Comparison of ENCODE assay signal across 8 cellular contexts in the genomic region with DNA sequence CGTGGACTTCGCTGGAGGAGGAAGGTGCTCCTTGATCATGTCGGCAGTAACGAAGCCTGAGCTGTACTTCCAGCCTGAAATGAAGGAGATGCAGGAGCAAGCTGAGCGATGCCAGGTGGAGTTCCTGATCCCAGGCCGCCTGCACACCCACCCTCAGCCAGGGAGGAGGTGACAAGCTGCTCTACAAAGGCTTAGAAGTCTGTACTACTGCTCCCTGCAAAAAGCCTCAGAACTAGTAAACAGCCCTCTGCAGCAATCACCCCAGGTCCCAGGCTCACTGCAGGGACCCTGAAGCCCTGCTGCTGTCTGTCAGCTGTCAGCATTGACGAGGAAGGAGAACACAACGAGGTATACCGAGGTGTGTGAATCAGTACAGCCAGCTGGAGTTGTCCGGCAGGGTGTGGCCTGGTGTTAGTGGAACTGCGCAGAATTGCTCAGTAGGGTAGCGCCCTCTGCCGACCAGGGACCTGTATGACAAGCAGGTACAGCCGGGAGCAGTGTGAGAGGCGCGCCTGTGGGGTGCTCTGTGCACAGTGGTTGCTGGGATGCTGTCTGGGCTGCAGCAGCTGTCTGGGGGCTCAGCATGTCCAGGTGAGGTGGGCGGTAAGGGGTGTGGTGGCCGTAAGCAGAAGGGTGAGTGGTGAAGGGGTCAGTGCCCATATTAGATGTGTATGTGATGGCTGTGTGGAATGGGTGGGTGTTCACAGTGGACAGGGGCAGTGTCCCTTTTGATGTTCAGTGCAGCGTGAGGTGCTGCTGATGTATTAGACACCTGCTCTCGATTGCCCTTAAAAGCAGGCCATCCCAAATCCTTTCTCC. TPM values are rescaled to one million over a fixed set of nuclear protein-coding genes. Genes with fewer than 3 reads are reported as not detected.
DNase-seq lines count a peak whose midpoint lies in the region; ATAC-seq, FAIRE-seq and TF ChIP-seq lines count a peak whose summit lies in the region.

No MANE protein-coding gene starts in this region.

- CTCF ChIA-PET in A549 (lab: Yijun Ruan, JAX): interaction anchor here (0.5 to 10.6 kb wide), 59 partner anchors 10 to 572 kb away, joined by 3 to 209 read pairs (median 5); a partner anchor contains a TSS

- TF ChIP-seq RAD21 in A549 (conservative IDR thresholded peaks at IDR 0.05 in 1 of 2, IDR thresholded peaks at IDR 0.05 in 1 of 2): peak; percentile 93 to 96

- no peak for TF ChIP-seq EP300 in A549 (IDR thresholded peaks at IDR 0.05)

- H3K4me3 ChIP-seq in A549: no peak overlapping the region
- H3K4me3 ChIP-seq in WI38 (ENCODE audit: low read depth, low read length): no peak overlapping the region
- no peak overlapping the region for H3K4me3 ChIP-seq in cardiac fibroblast (replicated peaks in 1 of 2; ENCODE audit: low read depth in 2 of 2, low read length in 2 of 2)

- TF ChIP-seq CTCF in A549 (IDR thresholded peaks at IDR 0.05) (peak; percentile 83), WI38 (IDR thresholded peaks at IDR 0.05; ENCODE audit: low read depth, low read length) (peak; percentile 61), cardiac fibroblast (IDR thresholded peaks at IDR 0.05; ENCODE audit: low read depth, low read length) (peak; percentile 83)

- H3K27ac ChIP-seq in A549 (peak overlapping the region in 1 of 2 experiments; percentile 60; a peak in 3 of 6 replicates), layer of hippocampus (ENCODE audit: low read depth, low read length) (peak overlapping the region; percentile 30)

- peaks cover 4% of the 10 kb centered on the region; the same call in 2 of the 3 replicates for H3K4me1 ChIP-seq in A549

- H3K9me3 ChIP-seq in A549: no peaks in the 10 kb centered on the region

- POLR2A ChIA-PET in A549 (lab: Yijun Ruan, JAX): interaction anchor here (0.6 to 1.5 kb wide), 2 partner anchors 90 to 97 kb away, joined by 3 to 4 read pairs; no protein-coding TSS in a partner anchor

- no peak for FAIRE-seq in A549 (lab: Jason Lieb, UNC)

- H3K27me3 ChIP-seq in layer of hippocampus (ENCODE audit: control insufficient read depth, insufficient read depth, low read length): no peaks in the 10 kb centered on the region

- DNase-seq in A549 (ENCODE audit: low read depth in 1 of 2, low spot score in 1 of 2) (peak; percentile 85 to 92), NCI-H146 (lab: John Stamatoyannopoulos, UW) (peak; percentile 48), cardiac fibroblast (ENCODE audit: low read depth in 2 of 2) (peak; percentile 73 to 77)
- peak; percentile 68 to 81 for DNase-seq in stimulated activated CD4-positive, alpha-beta T cell treated with anti-CD3 and anti-CD28 coated beads, Interleukin-4, amount 100 ng/mL, for 48 hours (ENCODE audit: low read depth in 2 of 2)

- peak; percentile 94 to 99 for ATAC-seq in A549
- peak; percentile 81 for ATAC-seq in GM18499 (IDR thresholded peaks at IDR 0.05; ENCODE audit: insufficient read depth, unreplicated experiment)
- ATAC-seq in HG02852 (IDR thresholded peaks at IDR 0.05; ENCODE audit: unreplicated experiment): peak; percentile 97

- 27% methylated on average over 20 of the region's 20 CpGs for WGBS in A549 (ENCODE audit: missing lambda C conversion rate)

- TF ChIP-seq POLR2A in A549 (IDR thresholded peaks at IDR 0.05; ENCODE audit: low read length): no peak

- peak overlapping the region; percentile 29; the same call in 2 of the 3 replicates for H3K4me2 ChIP-seq in A549

TF ChIP-seq in A549, 52 proteins besides CTCF, POLR2A, EP300 and RAD21:
- TF ChIP-seq NFE2L2 (conservative IDR thresholded peaks at IDR 0.05; ENCODE audit: low read length) (no peak), HOXA7 (CRISPR knock-in tag; IDR thresholded peaks at IDR 0.05) (no peak), SMC3 (IDR thresholded peaks at IDR 0.05) (peak; percentile 86), HDAC2 (IDR thresholded peaks at IDR 0.05) (no peak), SREBF2 (IDR thresholded peaks at IDR 0.05) (no peak)

RNA-seq across cellular contexts. Expression of a gene that starts 7.6 kb away (rescaled TPM):
- polyA plus RNA-seq in A549 (2011; rRNA removed) (6.1 and 6.3 TPM in 2 replicates), A549 (2017; fragmentation: RNase III; extraction: RNeasy Plus Mini Kit Qiagen cat#74134 plus additional on column Dnase treatment) (2.3 to 2.9 TPM (median 2.4 TPM) in 3 replicates)
- 2.5 and 2.7 TPM in 2 replicates for polyA plus RNA-seq in A549 (2012; cell fraction: cytosol; rRNA removed)
- 1.9 and 2.0 TPM in 2 replicates for polyA plus RNA-seq in A549 (2012; cell fraction: nucleus; rRNA removed)
- 4.3 and 7.0 TPM in 2 replicates for polyA minus RNA-seq in A549 (2011; rRNA and poly(A)+ RNA removed)

RNA-seq across cellular contexts. Expression of a gene that starts 40.6 kb away (rescaled TPM):
- polyA plus RNA-seq in A549 (2011; rRNA removed) (not detected in 2 replicates), A549 (2017; fragmentation: RNase III; extraction: RNeasy Plus Mini Kit Qiagen cat#74134 plus additional on column Dnase treatment) (not detected in 3 replicates)
- not detected in 2 replicates for polyA plus RNA-seq in A549 (2012; cell fraction: cytosol; rRNA removed)
- not detected in 2 replicates for polyA plus RNA-seq in A549 (2012; cell fraction: nucleus; rRNA removed)
- polyA minus RNA-seq in A549 (2011; rRNA and poly(A)+ RNA removed): not detected in 2 replicates
